Comparison of ENCODE assay signal across 30 cellular contexts in genomic region chr17:4759776-4760236, GRCh38. TPM values are rescaled to one million over a fixed set of nuclear protein-coding genes. Genes with fewer than 3 reads are reported as not detected.
DNase-seq lines count a peak whose midpoint lies in the region; ATAC-seq, FAIRE-seq and TF ChIP-seq lines count a peak whose summit lies in the region.
"Had no signal": no experiment of that assay in that cellular context is flagged by ENCODE, and none has a peak within 500 bp of the region (broad histone marks: within the 10 kb centered on the region; RNA-seq: fewer than 3 reads in every experiment).

No MANE protein-coding gene starts in this region.

- H3K27ac Mint-ChIP-seq in WTC11 (no peak overlapping the region), immature natural killer cell (peak overlapping the region in 1 of 6 donors; percentile 25)
- H3K27ac Mint-ChIP-seq: activated CD4-positive, alpha-beta T cell treated with anti-CD3 and anti-CD28 coated beads, Interleukin-2, amount 10 ng/mL, durations not matched to agents 7 days and 5 days; activated naive CD4-positive, alpha-beta T cell treated with anti-CD3 and anti-CD28 coated beads, Interleukin-2, amount 50 U/mL, for 24 hours; memory B cell; naive B cell; T-cell had no signal

- H3K9me3 ChIP-seq in heart right ventricle (no peaks in the 10 kb centered on the region), right lobe of liver (no peaks in the 10 kb centered on the region), upper lobe of right lung (no peaks in the 10 kb centered on the region)
- H3K9me3 ChIP-seq: BE2C had no signal

- H3K4me3 Mint-ChIP-seq in WTC11 (no peak overlapping the region), immature natural killer cell (no peak overlapping the region)
- H3K4me3 Mint-ChIP-seq: activated CD4-positive, alpha-beta T cell treated with anti-CD3 and anti-CD28 coated beads, Interleukin-2, amount 10 ng/mL, durations not matched to agents 7 days and 5 days; activated naive CD4-positive, alpha-beta T cell treated with anti-CD3 and anti-CD28 coated beads, Interleukin-2, amount 50 U/mL, for 24 hours; memory B cell; naive B cell; T-cell had no signal

- POLR2A ChIA-PET in WTC11 (lab: Charles Lee), result no interaction called here

- CTCF ChIA-PET in WTC11 (lab: Charles Lee), result interaction anchor here (1.1 kb wide), 1 partner anchor 30 kb away, joined by 4 read pairs; no protein-coding TSS in a partner anchor

- DNase-seq in heart right ventricle, result no peak
- DNase-seq in Right ventricle myocardium inferior (ENCODE audit: missing footprints), result no peak
- no peak for DNase-seq in WTC11 (ENCODE audit: low spot score)
- DNase-seq in right lobe of liver, result peak in 1 of 3 donors; percentile 69
- no peak for DNase-seq in upper lobe of right lung
- DNase-seq in HTR-8/SVneo (ENCODE audit: insufficient read length, low spot score), result no peak
- no peak for DNase-seq in immature natural killer cell
- DNase-seq: activated CD4-positive, alpha-beta T cell treated with anti-CD3 and anti-CD28 coated beads, Interleukin-2, amount 10 ng/mL, durations not matched to agents 7 days and 5 days; BE2C; caudate nucleus; COR-L47; DMS79; dorsolateral prefrontal cortex; naive B cell; NCI-H1436; NCI-H2171; retina; SHP77; T-cell had no signal

- H3K27me3 Mint-ChIP-seq in WTC11 (ENCODE audit: low read depth), result peaks cover 6% of the 10 kb centered on the region; the same call in 1 of the 2 replicates
- peaks cover 0 to 11% (median 6%) of the 10 kb centered on the region in 3 donors for H3K27me3 Mint-ChIP-seq in immature natural killer cell (ENCODE audit: low read depth in 3 of 3)
- H3K27me3 Mint-ChIP-seq: activated naive CD4-positive, alpha-beta T cell treated with anti-CD3 and anti-CD28 coated beads, Interleukin-2, amount 50 U/mL, for 24 hours had no signal

- H3K4me1 ChIP-seq in heart right ventricle (peaks cover 0 to 10% (median 0%) of the 10 kb centered on the region in 9 donors), right lobe of liver (peaks cover 0 to 6% (median 2%) of the 10 kb centered on the region in 4 donors), upper lobe of right lung (no peaks in the 10 kb centered on the region)
- H3K4me1 ChIP-seq: BE2C had no signal

- 67 to 70% methylated on average over 10 of the region's 10 CpGs for WGBS in heart right ventricle, 2 donors
- WGBS in right lobe of liver (ENCODE audit: insufficient coverage, low coverage, low lambda C conversion rate, missing lambda C conversion rate), result 8% methylated on average over 10 of the region's 10 CpGs

- H3K27me3 ChIP-seq in heart right ventricle (peaks cover 0 to 24% (median 17%) of the 10 kb centered on the region in 7 donors), right lobe of liver (no peaks in the 10 kb centered on the region), upper lobe of right lung (no peaks in the 10 kb centered on the region)

- H3K4me1 Mint-ChIP-seq in WTC11, result no peaks in the 10 kb centered on the region
- H3K4me1 Mint-ChIP-seq in immature natural killer cell, result no peaks in the 10 kb centered on the region
- H3K4me1 Mint-ChIP-seq: activated CD4-positive, alpha-beta T cell treated with anti-CD3 and anti-CD28 coated beads, Interleukin-2, amount 10 ng/mL, durations not matched to agents 7 days and 5 days; activated naive CD4-positive, alpha-beta T cell treated with anti-CD3 and anti-CD28 coated beads, Interleukin-2, amount 50 U/mL, for 24 hours; T-cell had no signal

- TF ChIP-seq POLR2A in right lobe of liver (IDR thresholded peaks at IDR 0.05), result peak; percentile 47

- no peak for FAIRE-seq in HTR-8/SVneo (lab: Jason Lieb, UNC)

- peak in 7 of 8 donors; percentile 42 to 81 (median 69) for ATAC-seq in heart right ventricle
- no peak for ATAC-seq in Right ventricle myocardium inferior
- no peak for ATAC-seq in WTC11
- ATAC-seq in right lobe of liver, result peak; percentile 88 to 94 (median 90)
- peak; percentile 78 for ATAC-seq in upper lobe of right lung
- ATAC-seq in HG03280 (IDR thresholded peaks at IDR 0.05; ENCODE audit: unreplicated experiment), result no peak
- ATAC-seq: T-cell had no signal

- H3K4me3 ChIP-seq in heart right ventricle, result no peak overlapping the region
- no peak overlapping the region for H3K4me3 ChIP-seq in right lobe of liver
- no peak overlapping the region for H3K4me3 ChIP-seq in upper lobe of right lung
- H3K4me3 ChIP-seq: dorsolateral prefrontal cortex had no signal

- peak overlapping the region in 3 of 10 donors; percentile 28 to 73 (median 44) for H3K27ac ChIP-seq in heart right ventricle
- peak overlapping the region; percentile 58 to 73 (median 71) for H3K27ac ChIP-seq in right lobe of liver
- no peak overlapping the region for H3K27ac ChIP-seq in upper lobe of right lung
- H3K27ac ChIP-seq: epithelial cell of prostate, VCaP had no signal

- H3K36me3 Mint-ChIP-seq in WTC11 (no peaks in the 10 kb centered on the region), immature natural killer cell (no peaks in the 10 kb centered on the region)
- H3K36me3 Mint-ChIP-seq: activated naive CD4-positive, alpha-beta T cell treated with anti-CD3 and anti-CD28 coated beads, Interleukin-2, amount 50 U/mL, for 24 hours; memory B cell; naive B cell; T-cell had no signal

- intact Hi-C loops in heart right ventricle (cut with DNase I), result no loop called here
- intact Hi-C loops in Right ventricle myocardium inferior (cut with DNase I), result no loop called here
- intact Hi-C loops in right lobe of liver (cut with DNase I), result no loop called here
- intact Hi-C loops in upper lobe of right lung (cut with DNase I), result no loop called here

- no peaks in the 10 kb centered on the region for H3K9me3 Mint-ChIP-seq in WTC11
- no peaks in the 10 kb centered on the region for H3K9me3 Mint-ChIP-seq in immature natural killer cell
- H3K9me3 Mint-ChIP-seq: activated CD4-positive, alpha-beta T cell treated with anti-CD3 and anti-CD28 coated beads, Interleukin-2, amount 10 ng/mL, durations not matched to agents 7 days and 5 days; activated naive CD4-positive, alpha-beta T cell treated with anti-CD3 and anti-CD28 coated beads, Interleukin-2, amount 50 U/mL, for 24 hours; memory B cell; naive B cell; T-cell had no signal

- H3K36me3 ChIP-seq in heart right ventricle (no peaks in the 10 kb centered on the region), right lobe of liver (no peaks in the 10 kb centered on the region), upper lobe of right lung (no peaks in the 10 kb centered on the region)
- H3K36me3 ChIP-seq: BE2C had no signal

- no peak for TF ChIP-seq CTCF in heart right ventricle (IDR thresholded peaks at IDR 0.05)
- no peak for TF ChIP-seq CTCF in WTC11 (IDR thresholded peaks at IDR 0.05)
- no peak for TF ChIP-seq CTCF in right lobe of liver (IDR thresholded peaks at IDR 0.05)
- TF ChIP-seq CTCF in upper lobe of right lung (IDR thresholded peaks at IDR 0.05), result no peak

TF ChIP-seq in WTC11, 78 proteins besides CTCF, POLR2A, EP300 and RAD21:
- peak; percentile 84 for TF ChIP-seq GABPB1 (CRISPR knock-in tag; IDR thresholded peaks at IDR 0.05)
- TF ChIP-seq ESRRA (CRISPR knock-in tag; IDR thresholded peaks at IDR 0.05; ENCODE audit: borderline replicate concordance), result no peak

RNA-seq across cellular contexts. Expression of gene TM4SF5, which starts 11.9 kb away (rescaled TPM):
- total RNA-seq in heart right ventricle (not detected), Right ventricle myocardium inferior (not detected), WTC11 (2021) (not detected in 3 replicates), right lobe of liver (100 to 1,000 TPM in 3 of 6 experiments, 10 to 100 TPM in 3; 67.1 to 215 (median 112) TPM), upper lobe of right lung (not detected)
- polyA plus RNA-seq in heart right ventricle (not detected), immature natural killer cell (not detected)
- total RNA-seq: A673; activated CD4-positive, alpha-beta T cell treated with anti-CD3 and anti-CD28 coated beads, Interleukin-2, amount 10 ng/mL, durations not matched to agents 7 days and 5 days; aorta; dorsolateral prefrontal cortex; fibroblast of villous mesenchyme; OCI-LY7; osteoblast; T-cell; ureter had no signal

RNA-seq across cellular contexts. Expression of gene CXCL16, which starts 20.1 kb away (rescaled TPM):
- 10 to 100 TPM in 1 of 10 donors, 1 to 10 TPM in 9; 2.8 to 29.6 (median 4.2) TPM for total RNA-seq in heart right ventricle
- 1 to 10 TPM; 1.5 to 3.3 TPM for polyA plus RNA-seq in heart right ventricle
- 3.9 TPM for total RNA-seq in Right ventricle myocardium inferior
- total RNA-seq in WTC11 (2021), result 3.2 to 3.8 TPM (median 3.5 TPM) in 3 replicates
- 10 to 100 TPM; 13.3 to 69.6 (median 31.3) TPM for total RNA-seq in right lobe of liver
- 169 TPM for total RNA-seq in upper lobe of right lung
- polyA plus RNA-seq in immature natural killer cell, result 1 to 10 TPM; 1.1 to 2.2 (median 1.1) TPM
- total RNA-seq: OCI-LY7 had no signal

RNA-seq across cellular contexts. Expression of gene ZMYND15, which starts 20.2 kb away (rescaled TPM):
- 1 to 10 TPM in 1 of 10 donors, under 1 TPM in 8, not detected in 1; 0.15 to 2.1 (median 0.38) TPM for total RNA-seq in heart right ventricle
- under 1 TPM; 0.20 to 0.22 TPM for polyA plus RNA-seq in heart right ventricle
- 0.11 TPM for total RNA-seq in Right ventricle myocardium inferior
- 0.39 to 0.71 TPM (median 0.63 TPM) in 3 replicates for total RNA-seq in WTC11 (2021)
- total RNA-seq in right lobe of liver, result 1 to 10 TPM in 5 of 6 experiments, under 1 TPM in 1; 0.70 to 6.5 (median 1.9) TPM
- total RNA-seq in upper lobe of right lung, result 9.6 TPM
- polyA plus RNA-seq in immature natural killer cell, result not detected
- total RNA-seq: fibroblast of villous mesenchyme, OCI-LY7 had no signal

RNA-seq across cellular contexts. Expression of gene VMO1, which starts 26.4 kb away (rescaled TPM):
- total RNA-seq in heart right ventricle (1 to 10 TPM in 1 of 10 donors, under 1 TPM in 7, not detected in 2; 0.38 to 2.1 (median 0.59) TPM), Right ventricle myocardium inferior (0.70 TPM), WTC11 (2021) (1.2 to 2.1 TPM (median 1.7 TPM) in 3 replicates), right lobe of liver (10 to 100 TPM in 1 of 6 experiments, 1 to 10 TPM in 5; 3.5 to 12.3 (median 5.2) TPM), upper lobe of right lung (5.6 TPM)
- polyA plus RNA-seq in heart right ventricle (1 to 10 TPM; 1.2 to 1.8 TPM), immature natural killer cell (not detected)
- total RNA-seq: fibroblast of villous mesenchyme, OCI-LY7, osteoblast had no signal

RNA-seq across cellular contexts. Expression of gene MED11, which starts 28.6 kb away (rescaled TPM):
- total RNA-seq in heart right ventricle (10 to 100 TPM; 11.9 to 21.7 (median 17.5) TPM), Right ventricle myocardium inferior (17.2 TPM), WTC11 (2021) (18.6 to 21.3 TPM (median 21.2 TPM) in 3 replicates), right lobe of liver (10 to 100 TPM in 5 of 6 experiments, 1 to 10 TPM in 1; 10.0 to 21.1 (median 16.2) TPM), upper lobe of right lung (23.2 TPM)
- polyA plus RNA-seq in heart right ventricle (10 to 100 TPM; 23.9 to 57.1 TPM), immature natural killer cell (10 to 100 TPM; 26.2 to 52.1 (median 37.6) TPM)

Comparison
In these comparisons a context has a peak if more than half of its experiments do, and no peak if none do; other contexts are left out.
1. ATAC-seq: peak in heart right ventricle (7 of 8), right lobe of liver (4 of 4) and upper lobe of right lung (single experiment); none in Right ventricle myocardium inferior (single experiment), WTC11 (single experiment) and HG03280 (single experiment).
2. RNA of gene TM4SF5, which starts 11.9 kb away (total RNA-seq): 67.1 to 215 TPM in right lobe of liver; not detected in heart right ventricle, not detected in Right ventricle myocardium inferior (single experiment), not detected in WTC11 and not detected in upper lobe of right lung (single experiment); every median in the first group is over 10 times any median in the second.